Comparison of ENCODE assay signal across 11 cellular contexts in genomic region chr11:96052921-96053631, GRCh38.
A peak's percentile ranks its signal among the peaks of the same experiment; 100 is the strongest.
DNase-seq lines count a peak whose midpoint lies in the region; ATAC-seq and TF ChIP-seq lines count a peak whose summit lies in the region.
"Had no signal": no experiment of that assay in that cellular context is flagged by ENCODE, and none has a peak within 500 bp of the region (broad histone marks: within the 10 kb centered on the region; RNA-seq: fewer than 3 reads in every experiment).

No MANE protein-coding gene starts in this region.

- H3K27ac ChIP-seq in SJSA1, result peak overlapping the region; percentile 91
- H3K27ac ChIP-seq in left lung, result peak overlapping the region in 1 of 2 donors; percentile 28
- no peak overlapping the region for H3K27ac ChIP-seq in Peyer's patch

- H3K36me3 ChIP-seq in SJSA1, result 0 out of 2 replicates have a peak, but pooled peaks cover 3% of the 10 kb centered on the region
- no peaks in the 10 kb centered on the region for H3K36me3 ChIP-seq in left lung
- H3K36me3 ChIP-seq in Peyer's patch, result no peaks in the 10 kb centered on the region

- H3K4me1 ChIP-seq in SJSA1 (replicated peaks), result peaks cover 49% of the 10 kb centered on the region
- H3K4me1 ChIP-seq in left lung, result peaks cover 14 to 16% of the 10 kb centered on the region in 2 donors
- no peaks in the 10 kb centered on the region for H3K4me1 ChIP-seq in Peyer's patch

- TF ChIP-seq POLR2A in Peyer's patch (IDR thresholded peaks at IDR 0.05), result no peak

- peak; percentile 20 for DNase-seq in GM03348 (ENCODE audit: low spot score)
- peak in 1 of 2 experiments; percentile 64 for DNase-seq in SJSA1 (ENCODE audit: low read depth in 1 of 2, low spot score in 2 of 2)
- no peak for DNase-seq in left lung
- no peak for DNase-seq in H4 (ENCODE audit: low spot score)
- no peak for DNase-seq in germinal center (ENCODE audit: low spot score)
- no peak for DNase-seq in Peyer's patch
- DNase-seq: activated CD4-positive, alpha-beta T cell treated with anti-CD3 and anti-CD28 coated beads, Interleukin-2, amount 10 ng/mL, durations not matched to agents 7 days and 5 days; endodermal cell; NCI-H345 had no signal

- H3K9me3 ChIP-seq in SJSA1 (replicated peaks) (no peaks in the 10 kb centered on the region), left lung (no peaks in the 10 kb centered on the region), Peyer's patch (no peaks in the 10 kb centered on the region)

- ATAC-seq in GM21723 (IDR thresholded peaks at IDR 0.05; ENCODE audit: unreplicated experiment), result peak; percentile 38
- peak; percentile 38 for ATAC-seq in left lung
- ATAC-seq in GM18517 (IDR thresholded peaks at IDR 0.05; ENCODE audit: unreplicated experiment), result no peak

- no peaks in the 10 kb centered on the region for H3K27me3 ChIP-seq in SJSA1 (replicated peaks)
- H3K27me3 ChIP-seq in left lung, result no peaks in the 10 kb centered on the region
- no peaks in the 10 kb centered on the region for H3K27me3 ChIP-seq in Peyer's patch

- H3K4me3 ChIP-seq in SJSA1 (no peak overlapping the region), left lung (no peak overlapping the region), Peyer's patch (no peak overlapping the region)

- intact Hi-C loops in left lung (cut with DNase I), result loop anchor here in 1 of 2 donors (10.0 kb wide), 1 partner anchor 292 kb away; the partner anchor contains the start of gene MAML2

- TF ChIP-seq CTCF in left lung (IDR thresholded peaks at IDR 0.05) (no peak), Peyer's patch (IDR thresholded peaks at IDR 0.05) (no peak)
